In genomic region chr22:29202231-29203192, GRCh38 we compare ENCODE assay signal across 8 cellular contexts. TPM values are rescaled to one million over a fixed set of nuclear protein-coding genes. Genes with fewer than 3 reads are reported as not detected.
DNase-seq lines count a peak whose midpoint lies in the region; ATAC-seq lines count a peak whose summit lies in the region.

No MANE protein-coding gene starts in this region.

- no peaks in the 10 kb centered on the region for H3K9me3 Mint-ChIP-seq in activated naive CD4-positive, alpha-beta T cell treated with anti-CD3 and anti-CD28 coated beads for 36 hours

- DNase-seq in AML-193 (lab: John Stamatoyannopoulos, UW) (peak; percentile 89 to 91), OCI-M2 (lab: John Stamatoyannopoulos, UW; ENCODE audit: unreplicated experiment) (peak; percentile 67), iPS-NIHi11 (ENCODE audit: low spot score) (peak; percentile 70), HCEC 1CT (no peak)
- peak; percentile 65 for DNase-seq in activated naive CD4-positive, alpha-beta T cell treated with anti-CD3 and anti-CD28 coated beads for 36 hours
- peak in 2 of 3 donors; percentile 7 to 11 for DNase-seq in stimulated activated CD4-positive, alpha-beta T cell treated with anti-CD3 and anti-CD28 coated beads, TNF-alpha, amount 100 ng/mL, for 1 hour (ENCODE audit: low read depth in 3 of 3, low spot score in 1 of 3)

- H3K4me3 Mint-ChIP-seq in activated naive CD4-positive, alpha-beta T cell treated with anti-CD3 and anti-CD28 coated beads for 36 hours: no peak overlapping the region

- peaks cover 42% of the 10 kb centered on the region for H3K27me3 Mint-ChIP-seq in activated naive CD4-positive, alpha-beta T cell treated with anti-CD3 and anti-CD28 coated beads for 36 hours (ENCODE audit: low read depth)

- CTCF ChIA-PET in activated naive CD4-positive, alpha-beta T cell treated with anti-CD3 and anti-CD28 coated beads for 36 hours (lab: Charles Lee): interaction anchor here (1.0 to 2.3 kb wide), 4 partner anchors 12 to 46 kb away, joined by 4 to 7 read pairs (median 5); no protein-coding TSS in a partner anchor

- intact Hi-C loops in activated naive CD4-positive, alpha-beta T cell treated with anti-CD3 and anti-CD28 coated beads for 36 hours (cut with micrococcal nuclease): loop anchor here (1.0 kb wide), 1 partner anchor 43 kb away; no protein-coding TSS in a partner anchor

- ATAC-seq in GM18858 (IDR thresholded peaks at IDR 0.05; ENCODE audit: unreplicated experiment) (peak; percentile 55), HG03060 (IDR thresholded peaks at IDR 0.05; ENCODE audit: low read depth, unreplicated experiment) (peak; percentile 34)

- peaks cover 6% of the 10 kb centered on the region for H3K4me1 Mint-ChIP-seq in activated naive CD4-positive, alpha-beta T cell treated with anti-CD3 and anti-CD28 coated beads for 36 hours (ENCODE audit: low read depth)

- H3K27ac Mint-ChIP-seq in activated naive CD4-positive, alpha-beta T cell treated with anti-CD3 and anti-CD28 coated beads for 36 hours: no peak overlapping the region

- H3K36me3 Mint-ChIP-seq in activated naive CD4-positive, alpha-beta T cell treated with anti-CD3 and anti-CD28 coated beads for 36 hours (ENCODE audit: low read depth): no peaks in the 10 kb centered on the region

RNA-seq across cellular contexts. Expression of gene EMID1, which starts 3.2 kb away (rescaled TPM):
- not detected for total RNA-seq in activated naive CD4-positive, alpha-beta T cell treated with anti-CD3 and anti-CD28 coated beads for 36 hours
